ENCODE assay signal across 12 cellular contexts in genomic region chr22:32409977-32410376, GRCh38. TPM values are rescaled to one million over a fixed set of nuclear protein-coding genes. Genes with fewer than 3 reads are reported as not detected.
A peak's percentile ranks its signal among the peaks of the same experiment; 100 is the strongest.
DNase-seq lines count a peak whose midpoint lies in the region; ATAC-seq, FAIRE-seq and TF ChIP-seq lines count a peak whose summit lies in the region.
"Had no signal": no experiment of that assay in that cellular context is flagged by ENCODE, and none has a peak within 500 bp of the region (broad histone marks: within the 10 kb centered on the region; RNA-seq: fewer than 3 reads in every experiment).

No MANE protein-coding gene starts in this region.

- FAIRE-seq in astrocyte (lab: Jason Lieb, UNC): no peak

- peaks cover 27 to 63% (median 33%) of the 10 kb centered on the region in 10 experiments for H3K4me1 ChIP-seq in BLaER1 treated with 17β-estradiol and CSF1 and Interleukin-3, amounts not matched to agents 10 nM and 100 nM
- H3K4me1 ChIP-seq in H9 (ENCODE audit: insufficient read depth, low read length) (0 out of 2 replicates have a peak, but pooled peaks cover 4% of the 10 kb centered on the region), astrocyte (ENCODE audit: insufficient read depth, low read length) (peaks cover 11% of the 10 kb centered on the region)
- H3K4me1 ChIP-seq in naive thymus-derived CD4-positive, alpha-beta T cell (ENCODE audit: control insufficient read depth in 2 of 2, insufficient read depth in 2 of 2, low read length in 2 of 2): peaks cover 12 to 14% of the 10 kb centered on the region in 2 donors

- H3K27me3 Mint-ChIP-seq in H9 (ENCODE audit: low read depth): peaks cover 3% of the 10 kb centered on the region
- H3K27me3 Mint-ChIP-seq in astrocyte (ENCODE audit: low read depth, unreplicated experiment): no peaks in the 10 kb centered on the region
- H3K27me3 Mint-ChIP-seq in naive thymus-derived CD4-positive, alpha-beta T cell: peaks cover 0 to 3% (median 0%) of the 10 kb centered on the region in 5 donors

- H3K56ac ChIP-seq in H9 (ENCODE audit: insufficient read length, low read depth, low read length): no peak overlapping the region

- DNase-seq in H9 (no peak), astrocyte (ENCODE audit: low read depth) (no peak), posterior vena cava (ENCODE audit: low spot score) (no peak), C1 segment of cervical spinal cord (lab: John Stamatoyannopoulos, UW) (no peak), GM10248 (ENCODE audit: extremely low spot score) (no peak)
- no peak for DNase-seq in naive thymus-derived CD4-positive, alpha-beta T cell
- DNase-seq: hypothalamus, NCI-H1092 treated with DMSO at 0.1 percent for 48 hours, spleen had no signal

- peaks cover 0 to 45% (median 19%) of the 10 kb centered on the region in 11 experiments; a peak in 12 of 22 replicates for H4K20me1 ChIP-seq in BLaER1 treated with 17β-estradiol and CSF1 and Interleukin-3, amounts not matched to agents 10 nM and 100 nM
- H4K20me1 ChIP-seq in H9 (ENCODE audit: control insufficient read depth, insufficient read depth, insufficient read length) (no peaks in the 10 kb centered on the region), astrocyte (ENCODE audit: insufficient read depth, low read length) (peaks cover 44% of the 10 kb centered on the region)

- H4K91ac ChIP-seq in H9 (ENCODE audit: insufficient read length, low read depth, low read length): no peak overlapping the region

- H3K79me1 ChIP-seq in H9 (ENCODE audit: insufficient read depth, low read depth, low read length, poor library complexity, severe bottlenecking): peaks cover 12% of the 10 kb centered on the region

- peaks cover 31 to 58% (median 47%) of the 10 kb centered on the region in 11 experiments for H3K36me3 ChIP-seq in BLaER1 treated with 17β-estradiol and CSF1 and Interleukin-3, amounts not matched to agents 10 nM and 100 nM
- H3K36me3 ChIP-seq in astrocyte (ENCODE audit: insufficient read depth, low read length): peaks cover 34% of the 10 kb centered on the region
- peaks cover 3 to 40% (median 6%) of the 10 kb centered on the region in 3 experiments for H3K36me3 ChIP-seq in naive thymus-derived CD4-positive, alpha-beta T cell (ENCODE audit: control insufficient read depth in 2 of 3, insufficient read depth in 3 of 3, low read length in 3 of 3)

- no peak overlapping the region for H2AFZ ChIP-seq in H9 (ENCODE audit: low read length)
- H2AFZ ChIP-seq in astrocyte (ENCODE audit: low read depth, low read length): no peak overlapping the region

- no peak overlapping the region for H4K8ac ChIP-seq in H9 (replicated peaks; ENCODE audit: insufficient read length, low read depth, low read length)

- no peak overlapping the region for H3K27ac ChIP-seq in BLaER1 treated with 17β-estradiol and CSF1 and Interleukin-3, amounts not matched to agents 10 nM and 100 nM
- H3K27ac ChIP-seq in H9 (ENCODE audit: insufficient read length, low read depth, low read length) (no peak overlapping the region), astrocyte (ENCODE audit: low read depth, low read length) (no peak overlapping the region)
- no peak overlapping the region for H3K27ac ChIP-seq in naive thymus-derived CD4-positive, alpha-beta T cell (ENCODE audit: low read depth, low read length)
- H3K27ac ChIP-seq: spleen had no signal

- no peak overlapping the region for H3K14ac ChIP-seq in H9 (ENCODE audit: insufficient read depth, low read length)

- H3K4me3 Mint-ChIP-seq in H9: peak overlapping the region; percentile 6 to 97; a peak in 3 of 5 replicates
- H3K4me3 Mint-ChIP-seq in astrocyte (ENCODE audit: unreplicated experiment): peak overlapping the region; percentile 98
- peak overlapping the region; percentile 96 to 99 (median 98) for H3K4me3 Mint-ChIP-seq in naive thymus-derived CD4-positive, alpha-beta T cell

- H3K18ac ChIP-seq in H9 (ENCODE audit: insufficient read length, low read depth, low read length): no peak overlapping the region

- H2BK5ac ChIP-seq in H9 (ENCODE audit: insufficient read length, low read length): no peak overlapping the region

- CTCF ChIA-PET in naive thymus-derived CD4-positive, alpha-beta T cell (lab: Charles Lee): no interaction called here
- CTCF ChIA-PET in GM10248 (lab: Yijun Ruan, JAX): interaction anchor here (1.0 to 1.8 kb wide), 3 partner anchors 19 to 68 kb away, joined by 3 to 7 read pairs (median 4); no protein-coding TSS in a partner anchor

- no peak overlapping the region for H2BK20ac ChIP-seq in H9 (ENCODE audit: low read depth, low read length, poor library complexity, severe bottlenecking)

- WGBS in H9 (ENCODE audit: extremely low coverage, insufficient read length, low lambda C conversion rate): no CpG with 5 or more reads among the region's 9 CpGs

- H3K23me2 ChIP-seq in H9 (ENCODE audit: insufficient read length, low read depth, low read length, poor library complexity, severe bottlenecking): peaks cover 4% of the 10 kb centered on the region

- peak overlapping the region; percentile 78 to 98 (median 91); a peak in 20 of 22 replicates for H3K4me2 ChIP-seq in BLaER1 treated with 17β-estradiol and CSF1 and Interleukin-3, amounts not matched to agents 10 nM and 100 nM
- H3K4me2 ChIP-seq in H9 (ENCODE audit: insufficient read depth, insufficient read length, low read length) (no peak overlapping the region), astrocyte (ENCODE audit: low read length) (peak overlapping the region; percentile 96)

- no peak overlapping the region for H2AK5ac ChIP-seq in H9 (ENCODE audit: insufficient read length, low read length)

- H3K4me1 Mint-ChIP-seq in H9 (peaks cover 18 to 22% of the 10 kb centered on the region in 2 experiments), astrocyte (ENCODE audit: low read depth, unreplicated experiment) (peaks cover 11% of the 10 kb centered on the region)
- H3K4me1 Mint-ChIP-seq in naive thymus-derived CD4-positive, alpha-beta T cell: peaks cover 22 to 62% (median 58%) of the 10 kb centered on the region in 7 donors

- no peaks in the 10 kb centered on the region for H3K27me3 ChIP-seq in BLaER1 treated with 17β-estradiol and CSF1 and Interleukin-3, amounts not matched to agents 10 nM and 100 nM
- H3K27me3 ChIP-seq in H9 (ENCODE audit: insufficient read depth, low read length) (no peaks in the 10 kb centered on the region), astrocyte (ENCODE audit: insufficient read depth, low read length) (no peaks in the 10 kb centered on the region)
- H3K27me3 ChIP-seq in naive thymus-derived CD4-positive, alpha-beta T cell (ENCODE audit: control insufficient read depth in 2 of 2, insufficient read depth in 2 of 2, low read length in 2 of 2): no peaks in the 10 kb centered on the region
- H3K27me3 ChIP-seq: spleen had no signal

- no peak overlapping the region for H4K5ac ChIP-seq in H9 (ENCODE audit: insufficient read length, low read depth, low read length)

- H3K9me3 ChIP-seq in BLaER1 treated with 17β-estradiol and CSF1 and Interleukin-3, amounts not matched to agents 10 nM and 100 nM (replicated peaks in 1 of 11): no peaks in the 10 kb centered on the region
- H3K9me3 ChIP-seq in H9 (ENCODE audit: control insufficient read depth, low read depth, low read length) (no peaks in the 10 kb centered on the region), astrocyte (ENCODE audit: insufficient read depth, low read depth, low read length) (no peaks in the 10 kb centered on the region)
- H3K9me3 ChIP-seq in naive thymus-derived CD4-positive, alpha-beta T cell (ENCODE audit: control insufficient read depth in 2 of 3, low read length in 3 of 3): no peaks in the 10 kb centered on the region
- H3K9me3 ChIP-seq: spleen had no signal

- no peak overlapping the region for H3T11ph ChIP-seq in H9 (ENCODE audit: low read length)

- no peak overlapping the region for H2BK12ac ChIP-seq in H9 (ENCODE audit: insufficient read length, low read depth, low read length)

- ATAC-seq in naive thymus-derived CD4-positive, alpha-beta T cell: no peak
- no peak for ATAC-seq in GM18907 (IDR thresholded peaks at IDR 0.05; ENCODE audit: unreplicated experiment)

- H3K79me2 ChIP-seq in H9 (ENCODE audit: insufficient read depth, low read length): peaks cover 13% of the 10 kb centered on the region; the same call in 1 of the 2 replicates
- H3K79me2 ChIP-seq in astrocyte (ENCODE audit: insufficient read depth, low read length): peaks cover 51% of the 10 kb centered on the region

- POLR2A ChIA-PET in naive thymus-derived CD4-positive, alpha-beta T cell (lab: Charles Lee): interaction anchor here (1.0 kb wide), 1 partner anchor 8 kb away, joined by 3 read pairs; no protein-coding TSS in a partner anchor
- POLR2A ChIA-PET in GM10248 (lab: Yijun Ruan, JAX): no interaction called here

- H3K9me3 Mint-ChIP-seq in H9: no peaks in the 10 kb centered on the region
- H3K9me3 Mint-ChIP-seq in astrocyte (ENCODE audit: unreplicated experiment): no peaks in the 10 kb centered on the region
- H3K9me3 Mint-ChIP-seq in naive thymus-derived CD4-positive, alpha-beta T cell: peaks cover 0 to 5% (median 0%) of the 10 kb centered on the region in 11 donors

- H3K4ac ChIP-seq in H9 (ENCODE audit: low read depth, low read length): no peak overlapping the region

- H3K27ac Mint-ChIP-seq in H9 (peak overlapping the region in 1 of 3 experiments; percentile 57; a peak in 1 of 7 replicates), astrocyte (ENCODE audit: unreplicated experiment) (no peak overlapping the region)
- H3K27ac Mint-ChIP-seq in naive thymus-derived CD4-positive, alpha-beta T cell: peak overlapping the region; percentile 14 to 97 (median 49)

- intact Hi-C loops in naive thymus-derived CD4-positive, alpha-beta T cell (cut with micrococcal nuclease): loop anchor here (1.0 to 10.0 kb wide), 6 partner anchors 69 to 745 kb away; partner anchors contain the start of genes DEPDC5 (in 1 of the 2), PISD (in 1 of the 2), PRR14L (in 1 of the 2) and RFPL2 (in 1 of the 2)
- intact Hi-C loops in posterior vena cava (cut with DNase I): no loop called here

- TF ChIP-seq CTCF in H9 (conservative IDR thresholded peaks at IDR 0.05) (no peak), astrocyte (IDR thresholded peaks at IDR 0.05; ENCODE audit: insufficient read depth, low read depth, low read length) (no peak), GM10248 (IDR thresholded peaks at IDR 0.05; ENCODE audit: control extremely low read depth, extremely low read depth, low read depth, missing control alignments) (no peak)

- H3K9ac ChIP-seq in BLaER1 treated with 17β-estradiol and CSF1 and Interleukin-3, amounts not matched to agents 10 nM and 100 nM: peak overlapping the region in 5 of 11 experiments; percentile 90 to 95 (median 92); a peak in 6 of 22 replicates
- H3K9ac ChIP-seq in H9 (ENCODE audit: extremely low read depth, insufficient read length, low read length) (no peak overlapping the region), astrocyte (ENCODE audit: low read length) (no peak overlapping the region)

- H2BK120ac ChIP-seq in H9 (ENCODE audit: low read depth, low read length, poor library complexity, severe bottlenecking): no peak overlapping the region

- H3K36me3 Mint-ChIP-seq in H9 (ENCODE audit: insufficient read depth in 1 of 3, low read depth in 3 of 3): peaks cover 22 to 48% (median 39%) of the 10 kb centered on the region in 3 experiments; a peak in 6 of 7 replicates
- H3K36me3 Mint-ChIP-seq in astrocyte (ENCODE audit: low read depth, unreplicated experiment): peaks cover 8% of the 10 kb centered on the region
- H3K36me3 Mint-ChIP-seq in naive thymus-derived CD4-positive, alpha-beta T cell: peaks cover 3 to 31% (median 14%) of the 10 kb centered on the region in 5 donors

- no peak overlapping the region for H3K23ac ChIP-seq in H9 (ENCODE audit: insufficient read length, low read depth, low read length)

- H3K4me3 ChIP-seq in BLaER1 treated with 17β-estradiol and CSF1 and Interleukin-3, amounts not matched to agents 10 nM and 100 nM: peak overlapping the region in 6 of 10 experiments; percentile 87 to 100 (median 92); a peak in 6 of 20 replicates
- H3K4me3 ChIP-seq in astrocyte (ENCODE audit: insufficient read depth, low read depth, low read length): no peak overlapping the region
- peak overlapping the region; percentile 10 for H3K4me3 ChIP-seq in naive thymus-derived CD4-positive, alpha-beta T cell (ENCODE audit: low read length)

- H2BK15ac ChIP-seq in H9 (ENCODE audit: low read depth, low read length): no peak overlapping the region

RNA-seq across cellular contexts. Expression of gene RTCB, which starts 2.1 kb away (rescaled TPM):
- total RNA-seq in H9 (2021) (100.0 and 101 TPM in 2 replicates), astrocyte (78.1 and 93.1 TPM in 2 replicates), posterior vena cava (10 to 100 TPM; 42.9 to 45.5 TPM)
- total RNA-seq in naive thymus-derived CD4-positive, alpha-beta T cell: 10 to 100 TPM; 41.6 to 59.7 (median 54.6) TPM
- polyA plus RNA-seq in naive thymus-derived CD4-positive, alpha-beta T cell: 100 to 1,000 TPM; 101 to 126 TPM

RNA-seq across cellular contexts. Expression of gene RFPL3, which starts 52.3 kb away (rescaled TPM):
- total RNA-seq in H9 (2021) (not detected in 2 replicates), astrocyte (not detected in 2 replicates), posterior vena cava (not detected)
- total RNA-seq in naive thymus-derived CD4-positive, alpha-beta T cell: not detected
- polyA plus RNA-seq in naive thymus-derived CD4-positive, alpha-beta T cell: not detected
- total RNA-seq: dermis microvascular lymphatic vessel endothelial cell, spleen had no signal

RNA-seq across cellular contexts. Expression of gene BPIFC, which starts 54.3 kb away (rescaled TPM):
- not detected in 2 replicates for total RNA-seq in H9 (2021)
- not detected in 2 replicates for total RNA-seq in astrocyte
- not detected for total RNA-seq in naive thymus-derived CD4-positive, alpha-beta T cell
- not detected for polyA plus RNA-seq in naive thymus-derived CD4-positive, alpha-beta T cell
- total RNA-seq in posterior vena cava: not detected
- total RNA-seq: dermis microvascular lymphatic vessel endothelial cell, spleen had no signal
- polyA plus RNA-seq: spleen had no signal

Comparison
In these comparisons a context has a peak if more than half of its experiments do, and no peak if none do; other contexts are left out.
1. intact Hi-C loops: an anchor here in naive thymus-derived CD4-positive, alpha-beta T cell (1.0 to 10.0 kb wide); none called in posterior vena cava.